Comparison of ENCODE assay signal across 15 cellular contexts in the genomic region with DNA sequence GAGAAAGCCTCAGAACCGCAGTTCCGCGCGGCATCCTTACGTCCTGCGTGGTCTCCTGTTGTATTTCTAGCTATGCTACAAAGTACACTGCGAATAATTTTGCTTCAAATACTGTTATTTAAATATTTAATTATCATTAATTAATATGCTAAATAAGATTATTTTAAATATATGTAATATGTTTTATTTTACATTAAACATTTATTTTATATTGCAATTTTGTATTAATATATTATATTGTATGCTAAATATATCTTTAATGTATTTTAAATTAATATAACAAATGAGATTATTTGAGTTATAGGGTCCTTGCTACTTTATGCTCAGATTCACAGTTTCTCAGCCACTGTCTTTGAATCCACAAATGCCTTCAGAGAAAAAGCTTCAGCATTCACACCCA.
DNase-seq lines count a peak whose midpoint lies in the region; ATAC-seq, FAIRE-seq and TF ChIP-seq lines count a peak whose summit lies in the region.
"Had no signal": no experiment of that assay in that cellular context is flagged by ENCODE, and none has a peak within 500 bp of the region (broad histone marks: within the 10 kb centered on the region; RNA-seq: fewer than 3 reads in every experiment).

No MANE protein-coding gene starts in this region.

- H3K4me3 Mint-ChIP-seq in WTC11, result no peak overlapping the region
- H3K4me3 Mint-ChIP-seq: CD4-positive, alpha-beta T cell had no signal

- no peak overlapping the region for H3K4me3 ChIP-seq in spleen
- H3K4me3 ChIP-seq in breast epithelium, result no peak overlapping the region
- H3K4me3 ChIP-seq: A549, GM12878, GM23248, HAP-1 had no signal

- H3K36me3 ChIP-seq in spleen (no peaks in the 10 kb centered on the region), breast epithelium (no peaks in the 10 kb centered on the region)
- H3K36me3 ChIP-seq: HAP-1 had no signal

- no peak for ATAC-seq in WTC11
- ATAC-seq in HG03565 (IDR thresholded peaks at IDR 0.05; ENCODE audit: unreplicated experiment), result no peak
- ATAC-seq: A549, GM12878 had no signal

- H3K27me3 Mint-ChIP-seq in WTC11 (ENCODE audit: low read depth), result no peaks in the 10 kb centered on the region

- H3K27me3 ChIP-seq in spleen (replicated peaks in 1 of 7), result peaks cover 0 to 32% (median 0%) of the 10 kb centered on the region in 7 donors
- peaks cover 0 to 25% of the 10 kb centered on the region in 2 donors for H3K27me3 ChIP-seq in breast epithelium

- H3K27ac Mint-ChIP-seq in WTC11, result no peak overlapping the region
- H3K27ac Mint-ChIP-seq: CD4-positive, alpha-beta T cell had no signal

- H3K9me3 Mint-ChIP-seq in WTC11, result peaks cover 11% of the 10 kb centered on the region

- TF ChIP-seq POLR2A in spleen (IDR thresholded peaks at IDR 0.05) (no peak), breast epithelium (IDR thresholded peaks at IDR 0.05) (no peak)

- H3K27ac ChIP-seq in spleen, result no peak overlapping the region
- no peak overlapping the region for H3K27ac ChIP-seq in breast epithelium
- H3K27ac ChIP-seq: A549, C4-2B, GM23248 had no signal

- no peaks in the 10 kb centered on the region for H3K4me1 Mint-ChIP-seq in WTC11

- WGBS in spleen, 5 donors, result 90 to 97% (median 95%) methylated on average over 7 of the region's 7 CpGs

- POLR2A ChIA-PET in WTC11 (lab: Charles Lee), result no interaction called here

- DNase-seq in WTC11 (ENCODE audit: low spot score), result no peak
- no peak for DNase-seq in frontal cortex (ENCODE audit: low spot score in 2 of 2)
- DNase-seq in spleen, result peak; percentile 9
- DNase-seq in D341Med (ENCODE audit: low spot score), result no peak
- no peak for DNase-seq in breast epithelium (ENCODE audit: low spot score in 2 of 2)
- DNase-seq: AML-193; CD4-positive, alpha-beta T cell; DMS79 treated with DMSO at 0.1 percent for 48 hours; GM23248 had no signal

- CTCF ChIA-PET in WTC11 (lab: Charles Lee), result no interaction called here

- no peaks in the 10 kb centered on the region for H3K4me1 ChIP-seq in spleen
- H3K4me1 ChIP-seq in breast epithelium, result no peaks in the 10 kb centered on the region
- H3K4me1 ChIP-seq: A549, HAP-1 had no signal

- no peak for TF ChIP-seq CTCF in WTC11 (IDR thresholded peaks at IDR 0.05)
- TF ChIP-seq CTCF in spleen (IDR thresholded peaks at IDR 0.05 in 8 of 11, conservative IDR thresholded peaks at IDR 0.05 in 3 of 11), result no peak
- TF ChIP-seq CTCF in breast epithelium (IDR thresholded peaks at IDR 0.05), result no peak

- peaks cover 4% of the 10 kb centered on the region for H3K36me3 Mint-ChIP-seq in WTC11

- intact Hi-C loops in spleen (cut with DNase I; ENCODE audit: low total_unique reads), result no loop called here
- intact Hi-C loops in breast epithelium (cut with DNase I; ENCODE audit: low total_unique reads), result no loop called here

- H3K9me3 ChIP-seq in spleen (peaks cover 0 to 24% (median 13%) of the 10 kb centered on the region in 8 donors), breast epithelium (peaks cover 0 to 4% of the 10 kb centered on the region in 2 donors)
- H3K9me3 ChIP-seq: A549 had no signal

- peak; percentile 94 for FAIRE-seq in frontal cortex (lab: Jason Lieb, UNC)
- FAIRE-seq: A549, GM12878, GM19239 had no signal

TF ChIP-seq in WTC11, 78 proteins besides CTCF, POLR2A, EP300 and RAD21:
- TF ChIP-seq E2F1 (CRISPR knock-in tag; IDR thresholded peaks at IDR 0.05) (no peak), ERG (CRISPR knock-in tag; IDR thresholded peaks at IDR 0.05) (no peak), ATF1 (CRISPR knock-in tag; IDR thresholded peaks at IDR 0.05) (no peak), RORB (CRISPR knock-in tag; IDR thresholded peaks at IDR 0.05) (no peak), HMGA2 (CRISPR knock-in tag; IDR thresholded peaks at IDR 0.05) (peak; percentile 99)
- TF ChIP-seq, protein P1, sequence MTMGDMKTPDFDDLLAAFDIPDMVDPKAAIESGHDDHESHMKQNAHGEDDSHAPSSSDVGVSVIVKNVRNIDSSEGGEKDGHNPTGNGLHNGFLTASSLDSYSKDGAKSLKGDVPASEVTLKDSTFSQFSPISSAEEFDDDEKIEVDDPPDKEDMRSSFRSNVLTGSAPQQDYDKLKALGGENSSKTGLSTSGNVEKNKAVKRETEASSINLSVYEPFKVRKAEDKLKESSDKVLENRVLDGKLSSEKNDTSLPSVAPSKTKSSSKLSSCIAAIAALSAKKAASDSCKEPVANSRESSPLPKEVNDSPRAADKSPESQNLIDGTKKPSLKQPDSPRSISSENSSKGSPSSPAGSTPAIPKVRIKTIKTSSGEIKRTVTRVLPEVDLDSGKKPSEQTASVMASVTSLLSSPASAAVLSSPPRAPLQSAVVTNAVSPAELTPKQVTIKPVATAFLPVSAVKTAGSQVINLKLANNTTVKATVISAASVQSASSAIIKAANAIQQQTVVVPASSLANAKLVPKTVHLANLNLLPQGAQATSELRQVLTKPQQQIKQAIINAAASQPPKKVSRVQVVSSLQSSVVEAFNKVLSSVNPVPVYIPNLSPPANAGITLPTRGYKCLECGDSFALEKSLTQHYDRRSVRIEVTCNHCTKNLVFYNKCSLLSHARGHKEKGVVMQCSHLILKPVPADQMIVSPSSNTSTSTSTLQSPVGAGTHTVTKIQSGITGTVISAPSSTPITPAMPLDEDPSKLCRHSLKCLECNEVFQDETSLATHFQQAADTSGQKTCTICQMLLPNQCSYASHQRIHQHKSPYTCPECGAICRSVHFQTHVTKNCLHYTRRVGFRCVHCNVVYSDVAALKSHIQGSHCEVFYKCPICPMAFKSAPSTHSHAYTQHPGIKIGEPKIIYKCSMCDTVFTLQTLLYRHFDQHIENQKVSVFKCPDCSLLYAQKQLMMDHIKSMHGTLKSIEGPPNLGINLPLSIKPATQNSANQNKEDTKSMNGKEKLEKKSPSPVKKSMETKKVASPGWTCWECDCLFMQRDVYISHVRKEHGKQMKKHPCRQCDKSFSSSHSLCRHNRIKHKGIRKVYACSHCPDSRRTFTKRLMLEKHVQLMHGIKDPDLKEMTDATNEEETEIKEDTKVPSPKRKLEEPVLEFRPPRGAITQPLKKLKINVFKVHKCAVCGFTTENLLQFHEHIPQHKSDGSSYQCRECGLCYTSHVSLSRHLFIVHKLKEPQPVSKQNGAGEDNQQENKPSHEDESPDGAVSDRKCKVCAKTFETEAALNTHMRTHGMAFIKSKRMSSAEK (CRISPR knock-in tag; IDR thresholded peaks at IDR 0.05; ENCODE audit: borderline replicate concordance), result no peak
- TF ChIP-seq, protein P2, sequence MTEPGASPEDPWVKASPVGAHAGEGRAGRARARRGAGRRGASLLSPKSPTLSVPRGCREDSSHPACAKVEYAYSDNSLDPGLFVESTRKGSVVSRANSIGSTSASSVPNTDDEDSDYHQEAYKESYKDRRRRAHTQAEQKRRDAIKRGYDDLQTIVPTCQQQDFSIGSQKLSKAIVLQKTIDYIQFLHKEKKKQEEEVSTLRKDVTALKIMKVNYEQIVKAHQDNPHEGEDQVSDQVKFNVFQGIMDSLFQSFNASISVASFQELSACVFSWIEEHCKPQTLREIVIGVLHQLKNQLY (CRISPR knock-in tag; IDR thresholded peaks at IDR 0.05), result no peak
- TF ChIP-seq, protein P3, sequence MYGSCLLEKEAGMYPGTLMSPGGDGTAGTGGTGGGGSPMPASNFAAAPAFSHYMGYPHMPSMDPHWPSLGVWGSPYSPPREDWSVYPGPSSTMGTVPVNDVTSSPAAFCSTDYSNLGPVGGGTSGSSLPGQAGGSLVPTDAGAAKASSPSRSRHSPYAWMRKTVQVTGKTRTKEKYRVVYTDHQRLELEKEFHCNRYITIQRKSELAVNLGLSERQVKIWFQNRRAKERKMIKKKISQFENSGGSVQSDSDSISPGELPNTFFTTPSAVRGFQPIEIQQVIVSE (CRISPR knock-in tag; IDR thresholded peaks at IDR 0.05; ENCODE audit: borderline replicate concordance), result no peak
